7 cellular contexts compared by ENCODE assay signal in the genomic region with DNA sequence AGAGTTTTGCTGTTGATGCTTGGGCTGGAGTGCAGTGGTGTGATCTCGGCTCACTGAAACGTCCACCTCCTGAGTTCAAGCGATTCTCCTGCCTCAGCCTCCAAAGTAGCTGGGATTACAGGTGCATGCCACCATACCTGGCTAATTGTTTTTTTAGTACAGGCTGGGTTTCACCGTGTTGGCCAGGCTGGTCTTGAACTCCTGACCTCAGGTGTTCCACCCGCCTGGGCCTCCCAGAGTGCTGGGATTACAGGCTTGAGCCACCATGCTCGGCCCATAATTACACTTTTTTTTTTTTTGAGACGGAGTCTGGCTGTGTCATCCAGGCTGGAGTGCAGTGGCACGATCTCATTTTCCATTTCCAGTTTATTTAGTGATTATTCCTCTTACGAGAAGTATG. TPM values are rescaled to one million over a fixed set of nuclear protein-coding genes. Genes with fewer than 3 reads are reported as not detected.
DNase-seq lines count a peak whose midpoint lies in the region; ATAC-seq, FAIRE-seq and TF ChIP-seq lines count a peak whose summit lies in the region.
"Not testable (repeated sequence)": the region's sequence is repeated elsewhere in the genome, so short reads cannot be mapped to it uniquely, and the experiment has no call there.

No MANE protein-coding gene starts in this region.

- FAIRE-seq in kidney (lab: Jason Lieb, UNC), result not testable (repeated sequence)

- not testable (repeated sequence) for H3K4me3 ChIP-seq in kidney (ENCODE audit: low read length in 2 of 2); stomach

- not testable (repeated sequence) for H3K9me3 Mint-ChIP-seq in Calu3 (ENCODE audit: low read depth, unreplicated experiment); activated naive CD8-positive, alpha-beta T cell treated with anti-CD3 and anti-CD28 coated beads for 36 hours; osteocyte (ENCODE audit: unreplicated experiment)

- not testable (repeated sequence) for H3K4me3 Mint-ChIP-seq in Calu3 (ENCODE audit: low read depth, unreplicated experiment); T-helper 17 cell; activated naive CD8-positive, alpha-beta T cell treated with anti-CD3 and anti-CD28 coated beads for 36 hours; osteocyte (ENCODE audit: unreplicated experiment)

- WGBS in stomach, 5 donors, result 45 to 58% (median 54%) methylated on average over 9 of the region's 9 CpGs

- DNase-seq in Calu3; T-helper 17 cell; activated naive CD8-positive, alpha-beta T cell treated with anti-CD3 and anti-CD28 coated beads for 36 hours; epithelial cell of prostate (ENCODE audit: low read depth, low spot score); kidney; osteocyte (ENCODE audit: extremely low spot score, unreplicated experiment); stomach: not testable (repeated sequence)

- not testable (repeated sequence) for H3K27me3 Mint-ChIP-seq in Calu3 (ENCODE audit: unreplicated experiment); T-helper 17 cell; activated naive CD8-positive, alpha-beta T cell treated with anti-CD3 and anti-CD28 coated beads for 36 hours; osteocyte (ENCODE audit: unreplicated experiment)

- H3K9ac ChIP-seq in kidney (ENCODE audit: low read length in 2 of 2), result not testable (repeated sequence)

- not testable (repeated sequence) for ATAC-seq in T-helper 17 cell

- H3K27ac Mint-ChIP-seq in Calu3 (ENCODE audit: unreplicated experiment) (peak overlapping the region; percentile 96), T-helper 17 cell (peak overlapping the region; percentile 90), osteocyte (ENCODE audit: unreplicated experiment) (peak overlapping the region; percentile 17)
- peak overlapping the region; percentile 5 for H3K27ac Mint-ChIP-seq in activated naive CD8-positive, alpha-beta T cell treated with anti-CD3 and anti-CD28 coated beads for 36 hours

- TF ChIP-seq POLR2A in stomach (IDR thresholded peaks at IDR 0.05), result not testable (repeated sequence)

- not testable (repeated sequence) for BruUV-seq in Calu3 (replicated peaks; lab: Mats Ljungman, UMichigan)

- intact Hi-C loops in Calu3 (cut with micrococcal nuclease; ENCODE audit: unreplicated experiment), result loop anchor here (1.0 kb wide), 2 partner anchors 111 to 122 kb away; no protein-coding TSS in a partner anchor
- intact Hi-C loops in kidney (cut with DNase I); stomach (cut with DNase I; ENCODE audit: low total_unique reads): not testable (repeated sequence)

- H3K4me1 Mint-ChIP-seq in Calu3 (ENCODE audit: low read depth, unreplicated experiment) (peaks cover 73% of the 10 kb centered on the region), T-helper 17 cell (peaks cover 67% of the 10 kb centered on the region), osteocyte (ENCODE audit: unreplicated experiment) (peaks cover 79% of the 10 kb centered on the region)
- peaks cover 76% of the 10 kb centered on the region for H3K4me1 Mint-ChIP-seq in activated naive CD8-positive, alpha-beta T cell treated with anti-CD3 and anti-CD28 coated beads for 36 hours

- H3K27ac ChIP-seq in epithelial cell of prostate, result peak overlapping the region; percentile 90
- peak overlapping the region; percentile 20 to 49 for H3K27ac ChIP-seq in kidney (ENCODE audit: low read depth in 2 of 2, low read length in 2 of 2)
- H3K27ac ChIP-seq in stomach, result peak overlapping the region; percentile 28 to 99 (median 96)

- H3K9me3 ChIP-seq in T-helper 17 cell (ENCODE audit: control insufficient read depth, low read length, poor library complexity, severe bottlenecking); kidney (ENCODE audit: control insufficient read depth in 1 of 2, low read length in 2 of 2); stomach: not testable (repeated sequence)

- CTCF ChIA-PET in Calu3 (lab: Charles Lee), result interaction anchor here (1.2 to 2.6 kb wide), 4 partner anchors 11 to 122 kb away, joined by 4 to 16 read pairs (median 11); no protein-coding TSS in a partner anchor

- H3K4me1 ChIP-seq in kidney (ENCODE audit: control insufficient read depth in 1 of 2, insufficient read depth in 1 of 2, low read depth in 1 of 2, low read length in 2 of 2) (peaks cover 35 to 54% of the 10 kb centered on the region in 2 donors), stomach (peaks cover 62 to 99% (median 92%) of the 10 kb centered on the region in 4 donors)

- H3K27me3 ChIP-seq in stomach, result not testable (repeated sequence)

- TF ChIP-seq CTCF in Calu3 (IDR thresholded peaks at IDR 0.05; ENCODE audit: unreplicated experiment); kidney (IDR thresholded peaks at IDR 0.05; ENCODE audit: borderline replicate concordance, extremely low read depth, insufficient read depth); osteocyte (IDR thresholded peaks at IDR 0.05); stomach (IDR thresholded peaks at IDR 0.05): not testable (repeated sequence)

- H3K36me3 Mint-ChIP-seq in Calu3 (ENCODE audit: insufficient read depth, unreplicated experiment) (peaks cover 82% of the 10 kb centered on the region), osteocyte (ENCODE audit: unreplicated experiment) (peaks cover 14% of the 10 kb centered on the region)
- H3K36me3 Mint-ChIP-seq in T-helper 17 cell (ENCODE audit: low read depth), result not testable (repeated sequence)
- peaks cover 65% of the 10 kb centered on the region for H3K36me3 Mint-ChIP-seq in activated naive CD8-positive, alpha-beta T cell treated with anti-CD3 and anti-CD28 coated beads for 36 hours

- TF ChIP-seq EP300 in stomach (IDR thresholded peaks at IDR 0.05), result not testable (repeated sequence)

- not testable (repeated sequence) for H3K36me3 ChIP-seq in kidney (ENCODE audit: control insufficient read depth in 1 of 2, insufficient read depth in 2 of 2, low read length in 2 of 2); stomach

RNA-seq across cellular contexts. Expression of a gene that starts 18.8 kb away (rescaled TPM):
- total RNA-seq in Calu3 (2022) (127 and 140 TPM in 2 replicates), T-helper 17 cell (100 to 1,000 TPM; 505 to 520 TPM), kidney (137 TPM), osteocyte (89.9 and 102 TPM in 2 replicates), stomach (100 to 1,000 TPM; 124 to 833 (median 164) TPM)
- 10 to 100 TPM; 92.8 to 95.7 TPM for total RNA-seq in activated naive CD8-positive, alpha-beta T cell treated with anti-CD3 and anti-CD28 coated beads for 36 hours
- polyA plus RNA-seq in kidney (ENCODE audit: insufficient read depth, low read depth, low replicate concordance) (22.5 TPM), stomach (10 to 100 TPM; 21.5 to 29.5 (median 23.5) TPM)

Comparison
In these comparisons a context has a peak if more than half of its experiments do, and no peak if none do; other contexts are left out.
1. H3K27ac Mint-ChIP-seq: peak in every context shown above with its lines; median percentile 96 in Calu3; 90 in T-helper 17 cell; 17 in osteocyte; 5 in activated naive CD8-positive, alpha-beta T cell treated with anti-CD3 and anti-CD28 coated beads for 36 hours.
2. H3K27ac ChIP-seq: peak in every context shown above with its lines; median percentile 96 in stomach; 90 in epithelial cell of prostate; 34 in kidney.